Comparison of ENCODE assay signal across 1 cellular context in the genomic region with DNA sequence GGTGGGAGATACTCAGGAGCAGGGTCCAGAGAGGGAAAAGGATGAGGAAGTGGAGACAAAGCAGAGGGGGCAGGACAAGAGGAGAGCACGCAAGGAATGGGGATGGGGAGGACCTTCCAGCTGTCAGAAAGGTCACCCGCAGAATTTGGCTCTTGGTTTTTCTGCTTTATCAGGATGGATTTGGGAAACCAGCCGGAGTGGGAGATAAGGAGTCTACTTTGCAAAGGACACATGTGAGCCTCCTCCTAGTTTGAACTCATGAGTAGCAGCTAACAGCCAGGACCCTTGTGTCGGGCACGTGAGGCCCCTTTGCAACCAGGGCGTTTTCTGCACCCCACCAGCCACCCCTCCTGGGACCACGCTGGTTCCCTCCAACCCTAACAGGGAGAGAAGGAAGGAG.
TF ChIP-seq lines count a peak whose summit lies in the region.

No MANE protein-coding gene starts in this region.

TF ChIP-seq in K562, 482 proteins besides CTCF, POLR2A, EP300 and RAD21 (continued from another document and continues in another):
- TF ChIP-seq, protein P1, sequence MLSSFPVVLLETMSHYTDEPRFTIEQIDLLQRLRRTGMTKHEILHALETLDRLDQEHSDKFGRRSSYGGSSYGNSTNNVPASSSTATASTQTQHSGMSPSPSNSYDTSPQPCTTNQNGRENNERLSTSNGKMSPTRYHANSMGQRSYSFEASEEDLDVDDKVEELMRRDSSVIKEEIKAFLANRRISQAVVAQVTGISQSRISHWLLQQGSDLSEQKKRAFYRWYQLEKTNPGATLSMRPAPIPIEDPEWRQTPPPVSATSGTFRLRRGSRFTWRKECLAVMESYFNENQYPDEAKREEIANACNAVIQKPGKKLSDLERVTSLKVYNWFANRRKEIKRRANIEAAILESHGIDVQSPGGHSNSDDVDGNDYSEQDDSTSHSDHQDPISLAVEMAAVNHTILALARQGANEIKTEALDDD (IDR thresholded peaks at IDR 0.05) = no peak
- no peak for TF ChIP-seq RBBP5 (IDR thresholded peaks at IDR 0.05; ENCODE audit: borderline replicate concordance, insufficient read depth, low read length, poor library complexity, severe bottlenecking)
- TF ChIP-seq COPS2 (conservative IDR thresholded peaks at IDR 0.05) = no peak
- TF ChIP-seq TARDBP (IDR thresholded peaks at IDR 0.05) = no peak
- TF ChIP-seq SPI1 (IDR thresholded peaks at IDR 0.05; ENCODE audit: borderline replicate concordance, low read depth, low read length) = peak; percentile 67; the same call in 1 of the 2 replicates
- TF ChIP-seq, protein P2, sequence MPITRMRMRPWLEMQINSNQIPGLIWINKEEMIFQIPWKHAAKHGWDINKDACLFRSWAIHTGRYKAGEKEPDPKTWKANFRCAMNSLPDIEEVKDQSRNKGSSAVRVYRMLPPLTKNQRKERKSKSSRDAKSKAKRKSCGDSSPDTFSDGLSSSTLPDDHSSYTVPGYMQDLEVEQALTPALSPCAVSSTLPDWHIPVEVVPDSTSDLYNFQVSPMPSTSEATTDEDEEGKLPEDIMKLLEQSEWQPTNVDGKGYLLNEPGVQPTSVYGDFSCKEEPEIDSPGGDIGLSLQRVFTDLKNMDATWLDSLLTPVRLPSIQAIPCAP (CRISPR knock-in tag; IDR thresholded peaks at IDR 0.05; ENCODE audit: borderline replicate concordance) = no peak
- TF ChIP-seq E2F6 (IDR thresholded peaks at IDR 0.05; ENCODE audit: borderline replicate concordance in 1 of 2, extremely low read depth in 1 of 2, insufficient read depth in 1 of 2, insufficient read length in 1 of 2, low read depth in 1 of 2, low read length in 1 of 2, poor library complexity in 1 of 2, severe bottlenecking in 1 of 2) = peak; percentile 59 to 73
- TF ChIP-seq NR1H2 (CRISPR knock-in tag; IDR thresholded peaks at IDR 0.05) = no peak
- 0 out of 2 replicates have a peak, but pooled peaks have one; percentile 49 for TF ChIP-seq DPF2 (IDR thresholded peaks at IDR 0.05)
- TF ChIP-seq ETS2 (tag; IDR thresholded peaks at IDR 0.05; ENCODE audit: borderline replicate concordance, poor library complexity, severe bottlenecking) = no peak
- TF ChIP-seq ZNF668 (CRISPR knock-in tag; IDR thresholded peaks at IDR 0.05) = no peak
- TF ChIP-seq ZNF740 (CRISPR knock-in tag; IDR thresholded peaks at IDR 0.05) = no peak
- no peak for TF ChIP-seq ZNF740 (tag; IDR thresholded peaks at IDR 0.05)
- TF ChIP-seq CTBP1 (IDR thresholded peaks at IDR 0.05; ENCODE audit: borderline replicate concordance) = peak; percentile 93
- peak; percentile 61 for TF ChIP-seq MTA2 (IDR thresholded peaks at IDR 0.05; ENCODE audit: low read depth)
- no peak for TF ChIP-seq JUNB (CRISPR knock-in tag; conservative IDR thresholded peaks at IDR 0.05)
- TF ChIP-seq KDM4B (IDR thresholded peaks at IDR 0.05; ENCODE audit: borderline replicate concordance in 2 of 2, low read depth in 1 of 2) = no peak
- no peak for TF ChIP-seq ZBTB17 (CRISPR knock-in tag; IDR thresholded peaks at IDR 0.05)
- TF ChIP-seq JUND (IDR thresholded peaks at IDR 0.05; ENCODE audit: borderline replicate concordance, low read depth, low read length) = peak; percentile 34; the same call in 1 of the 2 replicates
- TF ChIP-seq JUND (tag; IDR thresholded peaks at IDR 0.05; ENCODE audit: borderline replicate concordance, low read depth, low read length) = no peak; the same call in 2 of the 3 replicates
- TF ChIP-seq ZBTB9 (CRISPR knock-in tag; IDR thresholded peaks at IDR 0.05) = no peak
- TF ChIP-seq LARP7 (IDR thresholded peaks at IDR 0.05) = no peak
- TF ChIP-seq TFAM (CRISPR knock-in tag; conservative IDR thresholded peaks at IDR 0.05) = no peak
- TF ChIP-seq NFIC (IDR thresholded peaks at IDR 0.05) = peak; percentile 43
- TF ChIP-seq PHF20 (IDR thresholded peaks at IDR 0.05; ENCODE audit: partially characterized antibody) = no peak
- TF ChIP-seq POLR3G (IDR thresholded peaks at IDR 0.05; ENCODE audit: extremely low read depth, insufficient read length, insufficient replicate concordance) = no peak
- TF ChIP-seq TAL1 (IDR thresholded peaks at IDR 0.05) = peak; percentile 60
- TF ChIP-seq, protein P3, sequence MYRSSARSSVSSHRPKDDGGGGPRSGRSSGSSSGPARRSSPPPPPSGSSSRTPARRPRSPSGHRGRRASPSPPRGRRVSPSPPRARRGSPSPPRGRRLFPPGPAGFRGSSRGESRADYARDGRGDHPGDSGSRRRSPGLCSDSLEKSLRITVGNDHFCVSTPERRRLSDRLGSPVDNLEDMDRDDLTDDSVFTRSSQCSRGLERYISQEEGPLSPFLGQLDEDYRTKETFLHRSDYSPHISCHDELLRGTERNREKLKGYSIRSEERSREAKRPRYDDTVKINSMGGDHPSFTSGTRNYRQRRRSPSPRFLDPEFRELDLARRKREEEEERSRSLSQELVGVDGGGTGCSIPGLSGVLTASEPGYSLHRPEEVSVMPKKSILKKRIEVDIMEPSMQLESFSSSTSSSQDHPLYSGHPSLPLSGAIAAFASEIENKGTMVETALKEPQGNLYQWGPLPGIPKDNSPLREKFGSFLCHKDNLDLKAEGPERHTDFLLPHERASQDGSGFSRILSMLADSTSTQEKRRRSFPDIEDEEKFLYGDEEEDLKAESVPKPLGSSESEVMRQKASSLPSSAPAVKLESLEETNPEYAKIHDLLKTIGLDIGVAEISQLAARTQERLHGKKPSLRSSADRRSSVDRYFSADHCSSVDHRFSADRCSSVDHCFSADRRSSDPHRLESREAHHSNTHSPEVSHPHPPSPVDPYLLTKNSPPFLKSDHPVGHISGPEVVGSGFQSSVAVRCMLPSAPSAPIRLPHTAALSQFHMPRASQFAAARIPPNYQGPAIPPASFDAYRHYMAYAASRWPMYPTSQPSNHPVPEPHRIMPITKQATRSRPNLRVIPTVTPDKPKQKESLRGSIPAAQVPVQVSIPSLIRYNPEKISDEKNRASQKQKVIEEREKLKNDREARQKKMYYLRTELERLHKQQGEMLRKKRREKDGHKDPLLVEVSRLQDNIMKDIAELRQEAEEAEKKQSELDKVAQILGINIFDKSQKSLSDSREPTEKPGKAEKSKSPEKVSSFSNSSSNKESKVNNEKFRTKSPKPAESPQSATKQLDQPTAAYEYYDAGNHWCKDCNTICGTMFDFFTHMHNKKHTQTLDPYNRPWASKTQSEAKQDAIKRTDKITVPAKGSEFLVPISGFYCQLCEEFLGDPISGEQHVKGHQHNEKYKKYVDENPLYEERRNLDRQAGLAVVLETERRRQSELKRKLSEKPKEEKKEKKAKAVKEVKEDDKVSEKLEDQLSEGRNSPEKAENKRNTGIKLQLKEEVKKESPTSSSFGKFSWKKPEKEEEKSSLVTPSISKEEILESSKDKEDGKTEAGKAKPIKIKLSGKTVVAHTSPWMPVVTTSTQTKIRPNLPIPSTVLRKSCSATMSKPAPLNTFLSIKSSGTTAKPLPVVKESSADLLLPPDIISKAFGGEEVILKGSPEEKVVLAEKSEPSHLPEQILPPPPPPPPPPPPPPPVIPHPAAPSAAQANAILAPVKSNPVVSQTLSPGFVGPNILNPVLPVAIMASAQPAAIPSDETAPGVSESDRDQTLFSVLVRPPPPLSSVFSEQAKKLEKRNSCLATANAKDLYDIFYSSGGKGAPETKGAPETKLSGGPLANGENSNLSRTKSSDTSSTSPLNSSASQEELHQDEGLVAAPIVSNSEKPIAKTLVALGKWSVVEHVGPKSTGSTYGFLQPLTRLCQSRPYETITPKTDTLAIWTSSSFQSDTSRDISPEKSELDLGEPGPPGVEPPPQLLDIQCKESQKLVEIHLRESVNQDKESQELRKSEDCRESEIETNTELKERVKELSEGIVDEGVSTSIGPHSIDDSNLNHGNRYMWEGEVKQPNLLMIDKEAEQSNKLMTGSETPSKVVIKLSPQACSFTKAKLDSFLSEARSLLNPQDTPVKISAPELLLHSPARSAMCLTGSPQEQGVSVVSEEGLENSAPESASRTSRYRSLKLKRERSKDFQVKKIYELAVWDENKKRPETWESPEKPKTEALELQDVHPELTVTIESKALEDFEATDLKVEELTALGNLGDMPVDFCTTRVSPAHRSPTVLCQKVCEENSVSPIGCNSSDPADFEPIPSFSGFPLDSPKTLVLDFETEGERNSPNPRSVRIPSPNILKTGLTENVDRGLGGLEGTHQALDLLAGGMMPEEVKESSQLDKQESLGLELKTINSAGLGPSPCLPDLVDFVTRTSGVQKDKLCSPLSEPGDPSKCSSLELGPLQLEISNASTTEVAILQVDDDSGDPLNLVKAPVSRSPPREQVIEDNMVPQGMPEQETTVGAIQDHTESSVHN (IDR thresholded peaks at IDR 0.05; ENCODE audit: borderline replicate concordance in 1 of 2, low read depth in 1 of 2) = no peak
- no peak for TF ChIP-seq MAFK (IDR thresholded peaks at IDR 0.05; ENCODE audit: low read length)
- TF ChIP-seq PCBP2 (IDR thresholded peaks at IDR 0.05; ENCODE audit: low read depth, low read length, poor library complexity, severe bottlenecking) = no peak
- TF ChIP-seq SAFB (IDR thresholded peaks at IDR 0.05; ENCODE audit: borderline replicate concordance, low read depth, low read length) = no peak
- TF ChIP-seq HDAC1 (IDR thresholded peaks at IDR 0.05) = peak in 1 of 2 experiments; percentile 67; a peak in 1 of 4 replicates
- no peak for TF ChIP-seq UBTF (IDR thresholded peaks at IDR 0.05; ENCODE audit: borderline replicate concordance in 1 of 2, low read depth in 2 of 2, low read length in 2 of 2)
- TF ChIP-seq, protein P4, sequence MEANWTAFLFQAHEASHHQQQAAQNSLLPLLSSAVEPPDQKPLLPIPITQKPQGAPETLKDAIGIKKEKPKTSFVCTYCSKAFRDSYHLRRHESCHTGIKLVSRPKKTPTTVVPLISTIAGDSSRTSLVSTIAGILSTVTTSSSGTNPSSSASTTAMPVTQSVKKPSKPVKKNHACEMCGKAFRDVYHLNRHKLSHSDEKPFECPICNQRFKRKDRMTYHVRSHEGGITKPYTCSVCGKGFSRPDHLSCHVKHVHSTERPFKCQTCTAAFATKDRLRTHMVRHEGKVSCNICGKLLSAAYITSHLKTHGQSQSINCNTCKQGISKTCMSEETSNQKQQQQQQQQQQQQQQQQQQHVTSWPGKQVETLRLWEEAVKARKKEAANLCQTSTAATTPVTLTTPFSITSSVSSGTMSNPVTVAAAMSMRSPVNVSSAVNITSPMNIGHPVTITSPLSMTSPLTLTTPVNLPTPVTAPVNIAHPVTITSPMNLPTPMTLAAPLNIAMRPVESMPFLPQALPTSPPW (CRISPR knock-in tag; IDR thresholded peaks at IDR 0.05) = no peak
- TF ChIP-seq CREB3 (tag; conservative IDR thresholded peaks at IDR 0.05; ENCODE audit: low read depth) = no peak
- no peak for TF ChIP-seq ZFP91 (CRISPR knock-in tag; IDR thresholded peaks at IDR 0.05)
- no peak for TF ChIP-seq HNRNPH1 (optimal IDR thresholded peaks at IDR 0.05; ENCODE audit: low read depth, low read length)
- no peak for TF ChIP-seq BRD9 (IDR thresholded peaks at IDR 0.05; ENCODE audit: low read depth, partially characterized antibody)
- TF ChIP-seq BCOR (IDR thresholded peaks at IDR 0.05) = no peak
